ENCODE assay signal across 8 cellular contexts in genomic region chr1:206116873-206117150, GRCh38. TPM values are rescaled to one million over a fixed set of nuclear protein-coding genes. Genes with fewer than 3 reads are reported as not detected.
A peak's percentile ranks its signal among the peaks of the same experiment; 100 is the strongest.
DNase-seq lines count a peak whose midpoint lies in the region; ATAC-seq and TF ChIP-seq lines count a peak whose summit lies in the region.

No MANE protein-coding gene starts in this region.

- H4K20me1 ChIP-seq in IMR-90 (ENCODE audit: insufficient read depth, low read length) (no peaks in the 10 kb centered on the region), neural cell (ENCODE audit: insufficient read depth) (no peaks in the 10 kb centered on the region)

- H3F3A ChIP-seq in neural cell (ENCODE audit: insufficient read depth, low read length, poor library complexity, severe bottlenecking): no peaks in the 10 kb centered on the region

- no peak overlapping the region for H2BK20ac ChIP-seq in IMR-90 (ENCODE audit: low read depth, low read length)

- no peak overlapping the region for H2AK5ac ChIP-seq in IMR-90 (ENCODE audit: low read depth, low read length)

- TF ChIP-seq RAD21 in IMR-90 (IDR thresholded peaks at IDR 0.05; ENCODE audit: low read length): no peak
- TF ChIP-seq RAD21 in neural cell (conservative IDR thresholded peaks at IDR 0.05): no peak

- no peak overlapping the region for H3K18ac ChIP-seq in IMR-90 (ENCODE audit: low read depth, low read length)

- H3K4me2 ChIP-seq in IMR-90 (ENCODE audit: low read depth, low read length) (peak overlapping the region; percentile 50; the same call in 1 of the 2 replicates), neural cell (ENCODE audit: low read length) (no peak overlapping the region)

- no peak overlapping the region for H2BK5ac ChIP-seq in IMR-90 (ENCODE audit: low read depth, low read length, poor library complexity, severe bottlenecking)

- no TSS peak for BruUV-seq in IMR-90 (replicated peaks; lab: Mats Ljungman, UMichigan)

- 0% methylated on average over 2 of the region's 5 CpGs; no CpG with 5 or more reads in 1 of the 2 experiments for whole genome bisulfite sequencing in IMR-90 (ENCODE audit: extremely low coverage in 2 of 2, insufficient read length in 1 of 2), 2 experiments

- peak overlapping the region; percentile 35 for H2AFZ ChIP-seq in IMR-90 (replicated peaks; ENCODE audit: low read length, poor library complexity)
- H2AFZ ChIP-seq in neural cell (ENCODE audit: low read depth, low read length): no peak overlapping the region

- no peaks in the 10 kb centered on the region for H3K79me2 ChIP-seq in neural cell (replicated peaks; ENCODE audit: insufficient read depth, low read length)

- TF ChIP-seq CTCF in AG10803 (conservative IDR thresholded peaks at IDR 0.05; ENCODE audit: low read length) (no peak), IMR-90 (conservative IDR thresholded peaks at IDR 0.05; ENCODE audit: low read depth, low read length) (no peak), neural cell (IDR thresholded peaks at IDR 0.05; ENCODE audit: poor library complexity, severe bottlenecking) (no peak)

- H3K4me1 ChIP-seq in IMR-90 (ENCODE audit: control insufficient read depth, insufficient read depth, low read length) (no peaks in the 10 kb centered on the region; the same call in 1 of the 2 replicates), endocrine pancreas (ENCODE audit: control insufficient read depth, insufficient read depth, low read length) (no peaks in the 10 kb centered on the region)

- no peak for TF ChIP-seq POLR2A in IMR-90 (IDR thresholded peaks at IDR 0.05; ENCODE audit: low read depth, low read length)

- dilution Hi-C loops in IMR-90 (cut with HindIII; ENCODE audit: low sequenced_read_pairs, unreplicated experiment): no loop called here

- DNase-seq in AG10803 (ENCODE audit: low read depth) (no peak), IMR-90 (no peak), iPS-NIHi11 (ENCODE audit: low spot score) (no peak)

- no peak overlapping the region for H2AK9ac ChIP-seq in IMR-90 (replicated peaks; ENCODE audit: low read depth, low read length, poor library complexity)

- no peak overlapping the region for H4K5ac ChIP-seq in IMR-90 (ENCODE audit: low read depth, low read length)

- intact Hi-C loops in IMR-90 (cut with micrococcal nuclease): no loop called here

- no peak for TF ChIP-seq EP300 in neural cell (conservative IDR thresholded peaks at IDR 0.05; ENCODE audit: poor library complexity, severe bottlenecking)

- H2BK15ac ChIP-seq in IMR-90 (ENCODE audit: low read depth, low read length): no peak overlapping the region

- no peak overlapping the region for H4K8ac ChIP-seq in IMR-90 (ENCODE audit: low read depth in 2 of 2, low read length in 2 of 2)

- no peak overlapping the region for H4K91ac ChIP-seq in IMR-90 (ENCODE audit: insufficient read depth, low read depth, low read length)

- H3K27ac ChIP-seq in IMR-90 (ENCODE audit: insufficient read depth, low read length): no peak overlapping the region
- H3K27ac ChIP-seq in neural cell (ENCODE audit: low read length): no peak overlapping the region

- H3K4me3 ChIP-seq in AG10803 (ENCODE audit: low read length) (peak overlapping the region; percentile 27; the same call in 1 of the 2 replicates), IMR-90 (ENCODE audit: insufficient read depth, low read depth, low read length) (no peak overlapping the region), endocrine pancreas (ENCODE audit: control insufficient read depth, insufficient read depth, low read length) (peak overlapping the region; percentile 9), neural cell (ENCODE audit: low read length) (peak overlapping the region; percentile 68)

- H3K9ac ChIP-seq in IMR-90 (ENCODE audit: low read depth, low read length): no peak overlapping the region
- peak overlapping the region; percentile 69 for H3K9ac ChIP-seq in endocrine pancreas (ENCODE audit: control insufficient read depth, insufficient read depth, low read length)
- H3K9ac ChIP-seq in neural cell (ENCODE audit: low read length): no peak overlapping the region

- H3K9me3 ChIP-seq in IMR-90 (ENCODE audit: control insufficient read depth, insufficient read depth, low read length): no peaks in the 10 kb centered on the region
- no peaks in the 10 kb centered on the region for H3K9me3 ChIP-seq in endocrine pancreas (ENCODE audit: control insufficient read depth, low read length)
- no peaks in the 10 kb centered on the region for H3K9me3 ChIP-seq in neural cell (ENCODE audit: low read length)

- H3K56ac ChIP-seq in IMR-90 (ENCODE audit: extremely low read depth, insufficient read depth, low read length): no peak overlapping the region

- H3K79me1 ChIP-seq in IMR-90 (ENCODE audit: low read depth in 1 of 2, low read length in 2 of 2): no peaks in the 10 kb centered on the region

- H2BK120ac ChIP-seq in IMR-90 (ENCODE audit: low read depth, low read length): no peak overlapping the region

- in situ Hi-C loops in IMR-90 (cut with MboI; ENCODE audit: low sequenced_read_pairs): loop anchor here (25.0 kb wide), 1 partner anchor 455 kb away; no protein-coding TSS in a partner anchor

- H3K9me1 ChIP-seq in IMR-90 (ENCODE audit: insufficient read depth, low read length): no peaks in the 10 kb centered on the region

- H3K36me3 ChIP-seq in IMR-90 (ENCODE audit: control insufficient read depth, insufficient read depth, low read length): no peaks in the 10 kb centered on the region
- no peaks in the 10 kb centered on the region for H3K36me3 ChIP-seq in endocrine pancreas (ENCODE audit: control insufficient read depth, insufficient read depth, low read length)
- H3K36me3 ChIP-seq in neural cell (ENCODE audit: insufficient read depth, low read length): no peaks in the 10 kb centered on the region

- POLR2A ChIA-PET in IMR-90 (lab: Charles Lee; ENCODE audit: unreplicated experiment): no interaction called here

- H3K23ac ChIP-seq in IMR-90 (ENCODE audit: low read depth, low read length): 0 out of 2 replicates have a peak overlapping the region, but pooled peaks have one; percentile 16

- H3K9me2 ChIP-seq in neural cell (ENCODE audit: insufficient read depth, low read length): no peaks in the 10 kb centered on the region

- H3K27me3 ChIP-seq in IMR-90 (ENCODE audit: control insufficient read depth, insufficient read depth, low read length) (peaks cover 47% of the 10 kb centered on the region), endocrine pancreas (ENCODE audit: control insufficient read depth, insufficient read depth, low read length) (no peaks in the 10 kb centered on the region), neural cell (ENCODE audit: insufficient read depth, low read depth, low read length) (peaks cover 21% of the 10 kb centered on the region)

- no peak overlapping the region for H3K4ac ChIP-seq in IMR-90 (ENCODE audit: low read depth, low read length)

- ATAC-seq in IMR-90 (ENCODE audit: low read depth): no peak; the same call in 1 of the 2 replicates
- ATAC-seq in GM18520 (IDR thresholded peaks at IDR 0.05; ENCODE audit: unreplicated experiment): no peak
- no peak for ATAC-seq in GM21576 (IDR thresholded peaks at IDR 0.05; ENCODE audit: unreplicated experiment)
- no peak for ATAC-seq in GM19035 (IDR thresholded peaks at IDR 0.05; ENCODE audit: unreplicated experiment)

- no peak overlapping the region for H3K14ac ChIP-seq in IMR-90 (replicated peaks; ENCODE audit: low read depth, low read length)

- CTCF ChIA-PET in IMR-90 (lab: Yijun Ruan, JAX): no interaction called here

TF ChIP-seq in IMR-90, 13 proteins besides CTCF, POLR2A, EP300 and RAD21 (continues in another document):
- TF ChIP-seq SMC3 (IDR thresholded peaks at IDR 0.05; ENCODE audit: low read depth, low read length): no peak
- no peak for TF ChIP-seq FOS (IDR thresholded peaks at IDR 0.05; ENCODE audit: low read depth, low read length)
- no peak for TF ChIP-seq BHLHE40 (IDR thresholded peaks at IDR 0.05; ENCODE audit: low read depth, low read length)
- no peak for TF ChIP-seq MAFK (IDR thresholded peaks at IDR 0.05; ENCODE audit: low read depth, low read length)
- no peak for TF ChIP-seq RFX5 (IDR thresholded peaks at IDR 0.05; ENCODE audit: low read depth, low read length)
- TF ChIP-seq MAZ (IDR thresholded peaks at IDR 0.05; ENCODE audit: borderline replicate concordance, low read depth, low read length): no peak
- no peak for TF ChIP-seq ELK1 (IDR thresholded peaks at IDR 0.05; ENCODE audit: borderline replicate concordance, low read depth, low read length)

TF ChIP-seq in neural cell, 6 proteins besides CTCF, POLR2A, EP300 and RAD21 (continues in another document):
- TF ChIP-seq TAF1 (IDR thresholded peaks at IDR 0.05; ENCODE audit: low read depth) (no peak), EZH2 (IDR thresholded peaks at IDR 0.05; ENCODE audit: borderline replicate concordance, insufficient read depth, low read length, poor library complexity, severe bottlenecking) (no peak), MXI1 (conservative IDR thresholded peaks at IDR 0.05; ENCODE audit: poor library complexity, severe bottlenecking) (no peak), SMC3 (conservative IDR thresholded peaks at IDR 0.05; ENCODE audit: poor library complexity) (no peak), REST (IDR thresholded peaks at IDR 0.05; ENCODE audit: borderline replicate concordance) (no peak)

RNA-seq across cellular contexts. Expression of gene AVPR1B, which starts 0.4 kb away (rescaled TPM):
- not detected in 2 replicates for total RNA-seq in IMR-90 (2012; rRNA removed)
- polyA plus RNA-seq in IMR-90 (2012; rRNA removed) (not detected in 2 replicates), neural cell (not detected in 2 replicates)
- polyA plus RNA-seq in IMR-90 (2012; cell fraction: cytosol; rRNA removed): not detected in 2 replicates
- polyA plus RNA-seq in IMR-90 (2012; cell fraction: nucleus; rRNA removed; ENCODE audit: low replicate concordance): not detected in 2 replicates
- not detected in 2 replicates for polyA minus RNA-seq in neural cell
